In genomic region chr21:14383596-14384210, GRCh38 we compare ENCODE assay signal across 2 cellular contexts.
A peak's percentile ranks its signal among the peaks of the same experiment; 100 is the strongest.
TF ChIP-seq lines count a peak whose summit lies in the region.

No MANE protein-coding gene starts in this region.

TF ChIP-seq in SK-N-SH, 30 proteins besides CTCF, POLR2A, EP300 and RAD21:
- TF ChIP-seq MAX (IDR thresholded peaks at IDR 0.05; ENCODE audit: low read depth) (0 out of 2 replicates have a peak, but pooled peaks have one; percentile 5), IRF3 (IDR thresholded peaks at IDR 0.05; ENCODE audit: low read depth, low read length) (no peak), FOSL2 (IDR thresholded peaks at IDR 0.05; ENCODE audit: borderline replicate concordance, low read depth) (no peak)

TF ChIP-seq in endothelial cell of umbilical vein, 7 proteins besides CTCF, POLR2A, EP300 and RAD21 (continued from another document):
- TF ChIP-seq MAX (IDR thresholded peaks at IDR 0.05; ENCODE audit: insufficient read depth, insufficient read length): no peak
- no peak for TF ChIP-seq JUN (IDR thresholded peaks at IDR 0.05; ENCODE audit: borderline replicate concordance, insufficient read depth, insufficient read length, low read depth)
- TF ChIP-seq POLR2AphosphoS5 (IDR thresholded peaks at IDR 0.05; ENCODE audit: insufficient read depth, low read depth, low read length): no peak
- no peak for TF ChIP-seq EZH2 (IDR thresholded peaks at IDR 0.05; ENCODE audit: borderline replicate concordance, low read depth, low read length, severe bottlenecking)
